ENCODE assay signal across 17 cellular contexts in genomic region chr5:20636686-20637085, GRCh38.
DNase-seq lines count a peak whose midpoint lies in the region; FAIRE-seq and TF ChIP-seq lines count a peak whose summit lies in the region.
"Had no signal": no experiment of that assay in that cellular context is flagged by ENCODE, and none has a peak within 500 bp of the region (broad histone marks: within the 10 kb centered on the region; RNA-seq: fewer than 3 reads in every experiment).

No MANE protein-coding gene starts in this region.

- no peaks in the 10 kb centered on the region for H3K36me3 ChIP-seq in Loucy (ENCODE audit: insufficient read depth, low read length)
- no peaks in the 10 kb centered on the region for H3K36me3 ChIP-seq in bronchial epithelial cell (ENCODE audit: control insufficient read depth, insufficient read depth, low read length)

- no peaks in the 10 kb centered on the region for H3K4me1 ChIP-seq in Loucy (ENCODE audit: insufficient read depth, low read length, poor library complexity, severe bottlenecking)
- H3K4me1 ChIP-seq: A549 had no signal

- no peak for TF ChIP-seq POLR2A in H54 (IDR thresholded peaks at IDR 0.05; ENCODE audit: low read depth, low read length)

- FAIRE-seq in H54 (lab: Jason Lieb, UNC) (peak; percentile 58), bronchial epithelial cell (lab: Jason Lieb, UNC) (no peak)
- FAIRE-seq: A549, D721Med, GM19239, HTR-8/SVneo had no signal

- H3K4me2 ChIP-seq in Loucy (ENCODE audit: low read depth, low read length, poor library complexity, severe bottlenecking) = no peak overlapping the region

- no peaks in the 10 kb centered on the region for H3K79me2 ChIP-seq in Loucy (ENCODE audit: insufficient read depth, low read length)

- H3K4me3 ChIP-seq in Loucy (ENCODE audit: low read length, poor library complexity, severe bottlenecking) (peak overlapping the region; percentile 20), bronchial epithelial cell (ENCODE audit: low read depth, low read length) (no peak overlapping the region)
- H3K4me3 ChIP-seq: A549 had no signal

- DNase-seq in H54 (ENCODE audit: insufficient read length, low spot score) (no peak), bronchial epithelial cell (ENCODE audit: low read depth) (peak; percentile 10), LoVo (ENCODE audit: low spot score) (no peak), HUDEP-2 (lab: John Stamatoyannopoulos, UW; ENCODE audit: unreplicated experiment in 76 of 76) (no peak)
- DNase-seq in NK-92 treated with Interleukin-12 subunit alpha and Interleukin-12 subunit beta, amount 100 ng/mL, for 24 hours (lab: John Stamatoyannopoulos, UW) = no peak
- DNase-seq: CD8-positive, alpha-beta T cell; COR-L47; DMS153; DMS79 treated with DMSO at 0.1 percent for 48 hours; EL; GF-D8; H9 had no signal

- no peak overlapping the region for H3K9ac ChIP-seq in Loucy (ENCODE audit: low read depth, low read length, poor library complexity, severe bottlenecking)

- no peaks in the 10 kb centered on the region for H3K9me2 ChIP-seq in Loucy (replicated peaks; ENCODE audit: low read depth, low read length)

- H3K27me3 ChIP-seq in Loucy (ENCODE audit: insufficient read depth, low read length, poor library complexity, severe bottlenecking) (no peaks in the 10 kb centered on the region), bronchial epithelial cell (ENCODE audit: control insufficient read depth, insufficient read depth, low read length) (no peaks in the 10 kb centered on the region)

- TF ChIP-seq CTCF in Loucy (conservative IDR thresholded peaks at IDR 0.05; ENCODE audit: low read length) = no peak
- TF ChIP-seq CTCF in bronchial epithelial cell (IDR thresholded peaks at IDR 0.05; ENCODE audit: insufficient read depth, low read length, severe bottlenecking) = no peak

- no peaks in the 10 kb centered on the region for H3K9me3 ChIP-seq in Loucy (ENCODE audit: insufficient read depth, low read depth, low read length)
- H3K9me3 ChIP-seq: A549 had no signal

- H3F3A ChIP-seq in Loucy (ENCODE audit: low read depth) = no peaks in the 10 kb centered on the region

- no peaks in the 10 kb centered on the region for H4K20me1 ChIP-seq in Loucy (ENCODE audit: insufficient read depth, low read length, poor library complexity, severe bottlenecking)

- H2AFZ ChIP-seq in Loucy (ENCODE audit: low read length) = no peak overlapping the region; the same call in 1 of the 2 replicates
